8 cellular contexts compared by ENCODE assay signal in the genomic region with DNA sequence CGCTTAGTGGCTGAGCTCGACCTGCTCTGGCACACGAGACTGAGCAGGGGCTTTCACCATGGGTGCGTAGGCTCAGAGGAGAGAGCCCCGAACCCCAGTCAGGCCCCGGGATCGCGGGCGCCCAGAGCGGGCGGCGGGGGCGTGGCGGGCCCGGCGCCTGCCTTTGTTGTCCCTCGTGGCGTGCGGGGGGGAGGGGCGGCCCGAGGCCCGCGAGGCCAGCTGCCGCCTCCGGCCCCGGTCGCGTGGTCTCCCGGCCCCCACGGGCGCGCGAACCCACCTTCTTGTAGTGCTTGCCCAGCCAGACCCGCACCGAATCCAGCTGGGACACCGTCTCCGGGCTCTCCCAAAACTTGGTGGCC. TPM values are rescaled to one million over a fixed set of nuclear protein-coding genes. Genes with fewer than 3 reads are reported as not detected.
DNase-seq lines count a peak whose midpoint lies in the region; ATAC-seq and TF ChIP-seq lines count a peak whose summit lies in the region.

No MANE protein-coding gene starts in this region.

- H3K4me3 ChIP-seq in SK-N-SH (ENCODE audit: low read depth in 2 of 2, low read length in 1 of 2), result peak overlapping the region; percentile 67 to 99
- peak overlapping the region; percentile 93 for H3K4me3 ChIP-seq in skeletal muscle cell (ENCODE audit: low read depth, low read length)

- TF ChIP-seq EP300 in SK-N-SH (IDR thresholded peaks at IDR 0.05; ENCODE audit: borderline replicate concordance in 1 of 2, low read depth in 1 of 2, low read length in 1 of 2), result no peak

- H2AFZ ChIP-seq in SK-N-SH (ENCODE audit: low read depth), result peak overlapping the region; percentile 81

- H3K79me2 ChIP-seq in SK-N-SH (ENCODE audit: insufficient read depth), result peaks cover 60% of the 10 kb centered on the region

- peaks cover 30% of the 10 kb centered on the region for H3F3A ChIP-seq in SK-N-SH (replicated peaks; ENCODE audit: insufficient read depth)

- POLR2A ChIA-PET in SK-N-SH (lab: Yijun Ruan, JAX), result interaction anchor here (0.6 to 0.8 kb wide), 2 partner anchors 13 to 21 kb away, joined by 3 read pairs; no protein-coding TSS in a partner anchor

- no peak for TF ChIP-seq RAD21 in SK-N-SH (IDR thresholded peaks at IDR 0.05; ENCODE audit: low read length)

- WGBS in SK-N-SH (ENCODE audit: low lambda C conversion rate), result 0% methylated on average over 13 of the region's 37 CpGs

- H3K9ac ChIP-seq in SK-N-SH, result peak overlapping the region; percentile 98

- CTCF ChIA-PET in SK-N-SH (lab: Yijun Ruan, JAX), result interaction anchor here (0.5 to 1.2 kb wide), 3 partner anchors 9 to 484 kb away, joined by 3 to 4 read pairs (median 3); no protein-coding TSS in a partner anchor

- H4K20me1 ChIP-seq in SK-N-SH (ENCODE audit: insufficient read depth), result peaks cover 42% of the 10 kb centered on the region

- no peak for TF ChIP-seq CTCF in SK-N-SH (IDR thresholded peaks at IDR 0.05)

- H3K4me2 ChIP-seq in SK-N-SH, result peak overlapping the region; percentile 97

- H3K36me3 ChIP-seq in SK-N-SH (replicated peaks in 1 of 2; ENCODE audit: control insufficient read depth in 1 of 2, insufficient read depth in 2 of 2, low read length in 1 of 2), result peaks cover 0 to 7% of the 10 kb centered on the region in 2 experiments

- peak overlapping the region; percentile 88 to 93 for H3K27ac ChIP-seq in SK-N-SH (ENCODE audit: low read depth in 2 of 2, low read length in 1 of 2)

- peak; percentile 39 for ATAC-seq in HG03064 (IDR thresholded peaks at IDR 0.05; ENCODE audit: low read depth, unreplicated experiment)

- DNase-seq in SKM-1 treated with dmso at 0.1 percent for 144 hours (lab: John Stamatoyannopoulos, UW; ENCODE audit: unreplicated experiment) (peak; percentile 42), SKM-1 (lab: John Stamatoyannopoulos, UW; ENCODE audit: unreplicated experiment) (no peak), SK-N-SH (peak; percentile 86), amygdala (lab: John Stamatoyannopoulos, UW) (peak in 41 of 56 donors; percentile 30 to 82 (median 63)), hypothalamus (lab: John Stamatoyannopoulos, UW) (peak in 45 of 51 donors; percentile 36 to 85 (median 66)), skeletal muscle cell (ENCODE audit: low read depth) (no peak), glomerular visceral epithelial cell (ENCODE audit: extremely low spot score) (no peak)

- H3K4me1 ChIP-seq in SK-N-SH (ENCODE audit: control insufficient read depth in 1 of 2, insufficient read depth in 2 of 2, low read depth in 1 of 2, low read length in 1 of 2), result peaks cover 0 to 3% of the 10 kb centered on the region in 2 experiments; a peak in 2 of 4 replicates

- no peaks in the 10 kb centered on the region for H3K27me3 ChIP-seq in SK-N-SH (ENCODE audit: insufficient read depth)

- no peaks in the 10 kb centered on the region for H3K9me3 ChIP-seq in SK-N-SH

- H3K9me2 ChIP-seq in SK-N-SH, result no peaks in the 10 kb centered on the region

TF ChIP-seq in SK-N-SH, 30 proteins besides CTCF, POLR2A, EP300 and RAD21:
- TF ChIP-seq, protein P1, sequence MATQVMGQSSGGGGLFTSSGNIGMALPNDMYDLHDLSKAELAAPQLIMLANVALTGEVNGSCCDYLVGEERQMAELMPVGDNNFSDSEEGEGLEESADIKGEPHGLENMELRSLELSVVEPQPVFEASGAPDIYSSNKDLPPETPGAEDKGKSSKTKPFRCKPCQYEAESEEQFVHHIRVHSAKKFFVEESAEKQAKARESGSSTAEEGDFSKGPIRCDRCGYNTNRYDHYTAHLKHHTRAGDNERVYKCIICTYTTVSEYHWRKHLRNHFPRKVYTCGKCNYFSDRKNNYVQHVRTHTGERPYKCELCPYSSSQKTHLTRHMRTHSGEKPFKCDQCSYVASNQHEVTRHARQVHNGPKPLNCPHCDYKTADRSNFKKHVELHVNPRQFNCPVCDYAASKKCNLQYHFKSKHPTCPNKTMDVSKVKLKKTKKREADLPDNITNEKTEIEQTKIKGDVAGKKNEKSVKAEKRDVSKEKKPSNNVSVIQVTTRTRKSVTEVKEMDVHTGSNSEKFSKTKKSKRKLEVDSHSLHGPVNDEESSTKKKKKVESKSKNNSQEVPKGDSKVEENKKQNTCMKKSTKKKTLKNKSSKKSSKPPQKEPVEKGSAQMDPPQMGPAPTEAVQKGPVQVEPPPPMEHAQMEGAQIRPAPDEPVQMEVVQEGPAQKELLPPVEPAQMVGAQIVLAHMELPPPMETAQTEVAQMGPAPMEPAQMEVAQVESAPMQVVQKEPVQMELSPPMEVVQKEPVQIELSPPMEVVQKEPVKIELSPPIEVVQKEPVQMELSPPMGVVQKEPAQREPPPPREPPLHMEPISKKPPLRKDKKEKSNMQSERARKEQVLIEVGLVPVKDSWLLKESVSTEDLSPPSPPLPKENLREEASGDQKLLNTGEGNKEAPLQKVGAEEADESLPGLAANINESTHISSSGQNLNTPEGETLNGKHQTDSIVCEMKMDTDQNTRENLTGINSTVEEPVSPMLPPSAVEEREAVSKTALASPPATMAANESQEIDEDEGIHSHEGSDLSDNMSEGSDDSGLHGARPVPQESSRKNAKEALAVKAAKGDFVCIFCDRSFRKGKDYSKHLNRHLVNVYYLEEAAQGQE (IDR thresholded peaks at IDR 0.05; ENCODE audit: low read depth, low read length), result 0 out of 2 replicates have a peak, but pooled peaks have one; percentile 22
- no peak for TF ChIP-seq GATA2 (CRISPR knock-in tag; IDR thresholded peaks at IDR 0.05)
- TF ChIP-seq, protein P2, sequence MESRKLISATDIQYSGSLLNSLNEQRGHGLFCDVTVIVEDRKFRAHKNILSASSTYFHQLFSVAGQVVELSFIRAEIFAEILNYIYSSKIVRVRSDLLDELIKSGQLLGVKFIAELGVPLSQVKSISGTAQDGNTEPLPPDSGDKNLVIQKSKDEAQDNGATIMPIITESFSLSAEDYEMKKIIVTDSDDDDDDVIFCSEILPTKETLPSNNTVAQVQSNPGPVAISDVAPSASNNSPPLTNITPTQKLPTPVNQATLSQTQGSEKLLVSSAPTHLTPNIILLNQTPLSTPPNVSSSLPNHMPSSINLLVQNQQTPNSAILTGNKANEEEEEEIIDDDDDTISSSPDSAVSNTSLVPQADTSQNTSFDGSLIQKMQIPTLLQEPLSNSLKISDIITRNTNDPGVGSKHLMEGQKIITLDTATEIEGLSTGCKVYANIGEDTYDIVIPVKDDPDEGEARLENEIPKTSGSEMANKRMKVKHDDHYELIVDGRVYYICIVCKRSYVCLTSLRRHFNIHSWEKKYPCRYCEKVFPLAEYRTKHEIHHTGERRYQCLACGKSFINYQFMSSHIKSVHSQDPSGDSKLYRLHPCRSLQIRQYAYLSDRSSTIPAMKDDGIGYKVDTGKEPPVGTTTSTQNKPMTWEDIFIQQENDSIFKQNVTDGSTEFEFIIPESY (IDR thresholded peaks at IDR 0.05; ENCODE audit: borderline replicate concordance, low read depth), result no peak
- TF ChIP-seq YY1 (IDR thresholded peaks at IDR 0.05; ENCODE audit: low read depth), result no peak
- no peak for TF ChIP-seq POLR2AphosphoS5 (IDR thresholded peaks at IDR 0.05; ENCODE audit: low read depth, low read length)
- TF ChIP-seq MXI1 (IDR thresholded peaks at IDR 0.05; ENCODE audit: low read depth, low read length), result peak; percentile 29
- no peak for TF ChIP-seq FOSL2 (IDR thresholded peaks at IDR 0.05; ENCODE audit: borderline replicate concordance, low read depth)
- no peak for TF ChIP-seq EZH2phosphoT487 (IDR thresholded peaks at IDR 0.05; ENCODE audit: borderline replicate concordance, low read depth)
- TF ChIP-seq, protein P3, sequence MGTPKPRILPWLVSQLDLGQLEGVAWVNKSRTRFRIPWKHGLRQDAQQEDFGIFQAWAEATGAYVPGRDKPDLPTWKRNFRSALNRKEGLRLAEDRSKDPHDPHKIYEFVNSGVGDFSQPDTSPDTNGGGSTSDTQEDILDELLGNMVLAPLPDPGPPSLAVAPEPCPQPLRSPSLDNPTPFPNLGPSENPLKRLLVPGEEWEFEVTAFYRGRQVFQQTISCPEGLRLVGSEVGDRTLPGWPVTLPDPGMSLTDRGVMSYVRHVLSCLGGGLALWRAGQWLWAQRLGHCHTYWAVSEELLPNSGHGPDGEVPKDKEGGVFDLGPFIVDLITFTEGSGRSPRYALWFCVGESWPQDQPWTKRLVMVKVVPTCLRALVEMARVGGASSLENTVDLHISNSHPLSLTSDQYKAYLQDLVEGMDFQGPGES (IDR thresholded peaks at IDR 0.05; ENCODE audit: low read depth, low read length), result no peak
- TF ChIP-seq MEF2A (IDR thresholded peaks at IDR 0.05; ENCODE audit: borderline replicate concordance, low read depth), result no peak

RNA-seq across cellular contexts. Expression of a gene that starts 0.4 kb away (rescaled TPM):
- 16.2 and 16.5 TPM in 2 replicates for polyA plus RNA-seq in SK-N-SH (2012; rRNA removed)
- polyA plus RNA-seq in SK-N-SH (2012; cell fraction: cytosol; rRNA removed), result 20.1 and 22.7 TPM in 2 replicates
- 13.1 and 21.8 TPM in 2 replicates for polyA plus RNA-seq in SK-N-SH (2012; cell fraction: nucleus; rRNA removed)

RNA-seq across cellular contexts. Expression of a gene that starts 21.6 kb away (rescaled TPM):
- polyA plus RNA-seq in SK-N-SH (2012; rRNA removed), result 86.3 and 90.4 TPM in 2 replicates
- 33.8 and 48.6 TPM in 2 replicates for polyA plus RNA-seq in SK-N-SH (2012; cell fraction: cytosol; rRNA removed)
- polyA plus RNA-seq in SK-N-SH (2012; cell fraction: nucleus; rRNA removed), result 229 and 256 TPM in 2 replicates

Comparison
In these comparisons a context has a peak if more than half of its experiments do, and no peak if none do; other contexts are left out.
1. DNase-seq: peak in SKM-1 treated with dmso at 0.1 percent for 144 hours (single experiment), SK-N-SH (single experiment), amygdala (41 of 56) and hypothalamus (45 of 51); none in SKM-1 (single experiment), skeletal muscle cell (single experiment) and glomerular visceral epithelial cell (single experiment).